1 cellular context compared by ENCODE assay signal in genomic region chr1:37994886-37995566, GRCh38.
TF ChIP-seq lines count a peak whose summit lies in the region.

No MANE protein-coding gene starts in this region.

TF ChIP-seq in K562, 482 proteins besides CTCF, POLR2A, EP300 and RAD21:
- TF ChIP-seq ZBTB26 (CRISPR knock-in tag; IDR thresholded peaks at IDR 0.05) = no peak
- peak; percentile 74 for TF ChIP-seq MYNN (IDR thresholded peaks at IDR 0.05)
- no peak for TF ChIP-seq MYNN (CRISPR knock-in tag; IDR thresholded peaks at IDR 0.05)
- TF ChIP-seq, protein P1, sequence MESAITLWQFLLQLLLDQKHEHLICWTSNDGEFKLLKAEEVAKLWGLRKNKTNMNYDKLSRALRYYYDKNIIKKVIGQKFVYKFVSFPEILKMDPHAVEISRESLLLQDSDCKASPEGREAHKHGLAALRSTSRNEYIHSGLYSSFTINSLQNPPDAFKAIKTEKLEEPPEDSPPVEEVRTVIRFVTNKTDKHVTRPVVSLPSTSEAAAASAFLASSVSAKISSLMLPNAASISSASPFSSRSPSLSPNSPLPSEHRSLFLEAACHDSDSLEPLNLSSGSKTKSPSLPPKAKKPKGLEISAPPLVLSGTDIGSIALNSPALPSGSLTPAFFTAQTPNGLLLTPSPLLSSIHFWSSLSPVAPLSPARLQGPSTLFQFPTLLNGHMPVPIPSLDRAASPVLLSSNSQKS (CRISPR knock-in tag; IDR thresholded peaks at IDR 0.05) = no peak
- TF ChIP-seq U2AF1 (optimal IDR thresholded peaks at IDR 0.05; ENCODE audit: low read depth, low read length) = no peak
- no peak for TF ChIP-seq CREBBP (IDR thresholded peaks at IDR 0.05; ENCODE audit: low read depth, low read length)
- 0 out of 2 replicates have a peak, but pooled peaks have one; percentile 22 for TF ChIP-seq PML (IDR thresholded peaks at IDR 0.05; ENCODE audit: low read length)
- no peak for TF ChIP-seq SIN3A (IDR thresholded peaks at IDR 0.05; ENCODE audit: borderline replicate concordance in 2 of 2, control insufficient read depth in 1 of 2, low read depth in 2 of 2, low read length in 2 of 2)
- TF ChIP-seq SUPT5H (IDR thresholded peaks at IDR 0.05) = peak; percentile 77
- no peak for TF ChIP-seq PTBP1 (IDR thresholded peaks at IDR 0.05; ENCODE audit: low read depth, low read length)
- TF ChIP-seq THRAP3 (IDR thresholded peaks at IDR 0.05; ENCODE audit: borderline replicate concordance) = 0 out of 2 replicates have a peak, but pooled peaks have one; percentile 65
- peak; percentile 45; the same call in 1 of the 2 replicates for TF ChIP-seq POLR2AphosphoS2 (IDR thresholded peaks at IDR 0.05; ENCODE audit: low read length)
- no peak for TF ChIP-seq REST (CRISPR knock-in tag; IDR thresholded peaks at IDR 0.05; ENCODE audit: low read depth)
- TF ChIP-seq ZNF785 (CRISPR knock-in tag; IDR thresholded peaks at IDR 0.05) = no peak
- no peak for TF ChIP-seq HCFC1 (IDR thresholded peaks at IDR 0.05; ENCODE audit: low read depth, low read length)
- TF ChIP-seq, protein P2, sequence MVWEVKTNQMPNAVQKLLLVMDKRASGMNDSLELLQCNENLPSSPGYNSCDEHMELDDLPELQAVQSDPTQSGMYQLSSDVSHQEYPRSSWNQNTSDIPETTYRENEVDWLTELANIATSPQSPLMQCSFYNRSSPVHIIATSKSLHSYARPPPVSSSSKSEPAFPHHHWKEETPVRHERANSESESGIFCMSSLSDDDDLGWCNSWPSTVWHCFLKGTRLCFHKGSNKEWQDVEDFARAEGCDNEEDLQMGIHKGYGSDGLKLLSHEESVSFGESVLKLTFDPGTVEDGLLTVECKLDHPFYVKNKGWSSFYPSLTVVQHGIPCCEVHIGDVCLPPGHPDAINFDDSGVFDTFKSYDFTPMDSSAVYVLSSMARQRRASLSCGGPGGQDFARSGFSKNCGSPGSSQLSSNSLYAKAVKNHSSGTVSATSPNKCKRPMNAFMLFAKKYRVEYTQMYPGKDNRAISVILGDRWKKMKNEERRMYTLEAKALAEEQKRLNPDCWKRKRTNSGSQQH (CRISPR knock-in tag; IDR thresholded peaks at IDR 0.05) = peak; percentile 57; the same call in 1 of the 2 replicates
- TF ChIP-seq ETS2 (tag; IDR thresholded peaks at IDR 0.05; ENCODE audit: borderline replicate concordance, poor library complexity, severe bottlenecking) = no peak
- no peak for TF ChIP-seq ELF2 (CRISPR knock-in tag; IDR thresholded peaks at IDR 0.05)
- TF ChIP-seq ZZZ3 (IDR thresholded peaks at IDR 0.05) = no peak
- no peak for TF ChIP-seq DACH1 (IDR thresholded peaks at IDR 0.05; ENCODE audit: partially characterized antibody)
- TF ChIP-seq GTF2F1 (IDR thresholded peaks at IDR 0.05; ENCODE audit: low read depth, low read length) = no peak
- TF ChIP-seq, protein P3, sequence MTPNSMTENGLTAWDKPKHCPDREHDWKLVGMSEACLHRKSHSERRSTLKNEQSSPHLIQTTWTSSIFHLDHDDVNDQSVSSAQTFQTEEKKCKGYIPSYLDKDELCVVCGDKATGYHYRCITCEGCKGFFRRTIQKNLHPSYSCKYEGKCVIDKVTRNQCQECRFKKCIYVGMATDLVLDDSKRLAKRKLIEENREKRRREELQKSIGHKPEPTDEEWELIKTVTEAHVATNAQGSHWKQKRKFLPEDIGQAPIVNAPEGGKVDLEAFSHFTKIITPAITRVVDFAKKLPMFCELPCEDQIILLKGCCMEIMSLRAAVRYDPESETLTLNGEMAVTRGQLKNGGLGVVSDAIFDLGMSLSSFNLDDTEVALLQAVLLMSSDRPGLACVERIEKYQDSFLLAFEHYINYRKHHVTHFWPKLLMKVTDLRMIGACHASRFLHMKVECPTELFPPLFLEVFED (CRISPR knock-in tag; conservative IDR thresholded peaks at IDR 0.05) = 0 out of 2 replicates have a peak, but pooled peaks have one; percentile 46
- no peak for TF ChIP-seq ZBTB17 (CRISPR knock-in tag; IDR thresholded peaks at IDR 0.05)
- peak; percentile 62 for TF ChIP-seq POLR2B (IDR thresholded peaks at IDR 0.05; ENCODE audit: low read depth, partially characterized antibody)
